Comparison of ENCODE assay signal across 8 cellular contexts in the genomic region with DNA sequence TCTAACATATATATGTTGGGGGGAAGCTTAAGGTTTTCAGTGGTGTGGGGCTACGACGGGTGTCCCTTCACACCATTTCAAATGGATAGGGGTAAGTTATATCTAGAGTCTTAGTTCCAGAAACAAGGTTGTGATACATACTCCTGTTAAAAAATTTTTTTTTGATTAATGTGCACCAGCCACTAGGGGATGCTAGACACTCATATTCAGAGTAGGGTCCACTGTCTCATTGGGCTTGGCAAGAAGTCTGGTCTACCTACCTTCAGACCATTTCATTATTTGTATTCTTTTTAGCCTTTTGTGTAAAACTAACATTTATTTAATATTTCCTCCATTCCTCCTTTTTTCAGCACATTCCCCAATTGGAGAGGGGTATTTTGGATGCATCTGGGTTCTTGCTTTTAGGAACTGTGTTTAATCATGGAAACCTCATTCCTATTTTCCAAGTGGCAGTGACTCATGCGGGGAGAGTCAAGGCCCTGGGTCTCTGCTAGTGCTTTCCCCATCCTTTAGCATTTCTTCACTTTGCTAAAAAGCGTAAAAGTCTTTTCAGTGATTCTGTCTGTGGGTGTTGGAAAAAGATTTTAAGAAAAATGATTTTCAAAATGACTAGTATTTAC. TPM values are rescaled to one million over a fixed set of nuclear protein-coding genes. Genes with fewer than 3 reads are reported as not detected.
DNase-seq lines count a peak whose midpoint lies in the region; ATAC-seq and TF ChIP-seq lines count a peak whose summit lies in the region.

No MANE protein-coding gene starts in this region.

- no peak overlapping the region for H3K27ac ChIP-seq in left lung

- H3K27me3 Mint-ChIP-seq in WTC11 (ENCODE audit: low read depth), result no peaks in the 10 kb centered on the region

- H3K27ac Mint-ChIP-seq in WTC11, result no peak overlapping the region

- POLR2A ChIA-PET in WTC11 (lab: Charles Lee), result no interaction called here

- H3K4me1 ChIP-seq in left lung, result no peaks in the 10 kb centered on the region

- H3K4me3 Mint-ChIP-seq in WTC11, result no peak overlapping the region

- no peaks in the 10 kb centered on the region for H3K36me3 Mint-ChIP-seq in WTC11

- peak; percentile 63 for TF ChIP-seq CTCF in WTC11 (IDR thresholded peaks at IDR 0.05)
- TF ChIP-seq CTCF in left lung (IDR thresholded peaks at IDR 0.05), result peak in 1 of 2 donors; percentile 47

- no peaks in the 10 kb centered on the region for H3K27me3 ChIP-seq in left lung

- CTCF ChIA-PET in WTC11 (lab: Charles Lee), result interaction anchor here (0.6 to 1.4 kb wide), 5 partner anchors 33 to 496 kb away, joined by 4 to 5 read pairs (median 4); a partner anchor contains a TSS

- intact Hi-C loops in left lung (cut with DNase I), result no loop called here

- no peaks in the 10 kb centered on the region for H3K9me3 ChIP-seq in left lung

- ATAC-seq in GM18519 (IDR thresholded peaks at IDR 0.05; ENCODE audit: low FRiP score, unreplicated experiment), result peak; percentile 74
- peak; percentile 87 for ATAC-seq in WTC11
- ATAC-seq in left lung, result peak; percentile 85
- ATAC-seq in HG03354 (IDR thresholded peaks at IDR 0.05; ENCODE audit: poor library complexity, severe bottlenecking, unreplicated experiment), result no peak
- ATAC-seq in esophagus mucosa, result no peak

- no peaks in the 10 kb centered on the region for H3K36me3 ChIP-seq in left lung

- no peak overlapping the region for H3K4me3 ChIP-seq in left lung

- H3K4me1 Mint-ChIP-seq in WTC11, result 0 out of 2 replicates have a peak, but pooled peaks cover 8% of the 10 kb centered on the region

- H3K9me3 Mint-ChIP-seq in WTC11, result no peaks in the 10 kb centered on the region

- DNase-seq in AG08395 (ENCODE audit: low spot score) (peak; percentile 27), NCI-H1105 treated with DMSO at 0.1 percent for 48 hours (lab: John Stamatoyannopoulos, UW) (peak; percentile 75), WTC11 (ENCODE audit: low spot score) (no peak), left lung (no peak)
- DNase-seq in stimulated activated CD4-positive, alpha-beta T cell treated with anti-CD3 and anti-CD28 coated beads, Interleukin-2, amount 100 ng/mL, for 48 hours, result no peak

TF ChIP-seq in WTC11, 78 proteins besides CTCF, POLR2A, EP300 and RAD21:
- TF ChIP-seq, protein P1, sequence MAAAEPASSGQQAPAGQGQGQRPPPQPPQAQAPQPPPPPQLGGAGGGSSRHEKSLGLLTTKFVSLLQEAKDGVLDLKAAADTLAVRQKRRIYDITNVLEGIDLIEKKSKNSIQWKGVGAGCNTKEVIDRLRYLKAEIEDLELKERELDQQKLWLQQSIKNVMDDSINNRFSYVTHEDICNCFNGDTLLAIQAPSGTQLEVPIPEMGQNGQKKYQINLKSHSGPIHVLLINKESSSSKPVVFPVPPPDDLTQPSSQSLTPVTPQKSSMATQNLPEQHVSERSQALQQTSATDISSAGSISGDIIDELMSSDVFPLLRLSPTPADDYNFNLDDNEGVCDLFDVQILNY (CRISPR knock-in tag; IDR thresholded peaks at IDR 0.05), result no peak

RNA-seq across cellular contexts. Expression of a gene that starts 33.4 kb away (rescaled TPM):
- 1.8 to 2.6 TPM (median 2.2 TPM) in 3 replicates for total RNA-seq in WTC11 (2021)
- 1 to 10 TPM in 1 of 2 donors, not detected in 1; 2.0 TPM for total RNA-seq in left lung
- not detected for total RNA-seq in esophagus mucosa

Comparison
In these comparisons a context has a peak if more than half of its experiments do, and no peak if none do; other contexts are left out.
1. DNase-seq: peak in AG08395 (single experiment) and NCI-H1105 treated with DMSO at 0.1 percent for 48 hours (single experiment); none in WTC11 (single experiment), left lung (0 of 2) and stimulated activated CD4-positive, alpha-beta T cell treated with anti-CD3 and anti-CD28 coated beads, Interleukin-2, amount 100 ng/mL, for 48 hours (0 of 2).
2. ATAC-seq: peak in GM18519 (single experiment), WTC11 (single experiment) and left lung (single experiment); none in HG03354 (single experiment) and esophagus mucosa (single experiment).